ENCODE assay signal across 8 cellular contexts in the genomic region with DNA sequence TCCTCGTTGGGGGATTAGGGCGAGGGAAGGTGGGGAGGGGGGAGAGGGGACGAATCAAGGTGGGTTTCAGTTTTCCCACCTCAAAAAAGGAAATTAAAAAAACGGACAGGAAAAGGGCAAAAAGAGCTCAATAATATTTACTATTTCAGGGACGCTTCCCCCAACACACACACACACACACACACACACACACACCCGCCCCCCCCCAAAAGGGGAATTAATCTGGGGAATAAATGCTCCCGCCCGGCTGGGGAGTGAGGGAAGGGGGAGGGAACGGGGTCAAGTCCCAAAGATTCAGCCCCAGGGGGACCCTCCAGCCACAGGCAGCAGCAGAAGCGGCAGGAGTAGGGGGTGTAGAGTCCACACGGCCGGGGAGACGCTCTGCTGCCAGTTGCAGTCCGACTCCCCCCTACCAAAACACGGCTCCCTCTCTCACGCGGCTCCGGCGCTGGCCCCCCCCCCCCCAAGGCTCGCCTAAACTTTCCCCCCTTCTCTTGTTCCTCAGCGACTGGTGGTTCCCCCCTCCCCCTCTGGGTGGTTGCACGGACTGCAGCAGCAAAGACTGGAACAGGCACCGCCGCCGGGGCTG. TPM values are rescaled to one million over a fixed set of nuclear protein-coding genes. Genes with fewer than 3 reads are reported as not detected.
A peak's percentile ranks its signal among the peaks of the same experiment; 100 is the strongest.
DNase-seq lines count a peak whose midpoint lies in the region; ATAC-seq and TF ChIP-seq lines count a peak whose summit lies in the region.

No MANE protein-coding gene starts in this region.

- DNase-seq in activated T-cell treated with anti-CD3 and anti-CD28 coated beads, Interleukin-2, amount 50 U/mL, for 72 hours: no peak
- no peak for DNase-seq in activated T-cell treated with anti-CD3 and anti-CD28 coated beads for 4 hours
- DNase-seq in activated naive CD8-positive, alpha-beta T cell treated with anti-CD3 and anti-CD28 coated beads, Interleukin-2, amount 10 ng/mL, durations not matched to agents 7 days and 5 days: no peak
- DNase-seq in left lobe of liver (ENCODE audit: low spot score): no peak
- DNase-seq in HEK293T (ENCODE audit: extremely low spot score): no peak
- DNase-seq in COR-L47 (lab: John Stamatoyannopoulos, UW): no peak
- DNase-seq in stimulated activated CD4-positive, alpha-beta T cell treated with anti-CD3 and anti-CD28 coated beads, Interleukin-12 subunit alpha, Interleukin-12 subunit beta, amount 100 ng/mL, for 4 hours: no peak

- ATAC-seq in activated T-cell treated with anti-CD3 and anti-CD28 coated beads, Interleukin-2, amount 50 U/mL, for 72 hours (replicated peaks in 1 of 2): no peak
- no peak for ATAC-seq in activated naive CD8-positive, alpha-beta T cell treated with anti-CD3 and anti-CD28 coated beads, Interleukin-2, amount 10 ng/mL, durations not matched to agents 7 days and 5 days (ENCODE audit: low read depth)
- peak; percentile 1 for ATAC-seq in left lobe of liver

- POLR2A ChIA-PET in activated naive CD8-positive, alpha-beta T cell treated with anti-CD3 and anti-CD28 coated beads, Interleukin-2, amount 10 ng/mL, durations not matched to agents 7 days and 5 days (lab: Charles Lee): interaction anchor here (0.6 to 4.0 kb wide), 22 partner anchors 9 to 782 kb away, joined by 3 to 23 read pairs (median 4); partner anchors contain the start of genes COMMD1, FAM161A, PAPOLG and USP34
- POLR2A ChIA-PET in HEK293T (lab: Yijun Ruan, JAX): interaction anchor here (0.7 to 2.6 kb wide), 19 partner anchors 7 to 302 kb away, joined by 3 to 13 read pairs (median 4); partner anchors contain the start of gene USP34

- CTCF ChIA-PET in HEK293T (lab: Yijun Ruan, JAX): no interaction called here

- H3K4me3 Mint-ChIP-seq in activated T-cell treated with anti-CD3 and anti-CD28 coated beads, Interleukin-2, amount 50 U/mL, for 72 hours: peak overlapping the region; percentile 92 to 94
- H3K4me3 Mint-ChIP-seq in activated naive CD8-positive, alpha-beta T cell treated with anti-CD3 and anti-CD28 coated beads, Interleukin-2, amount 10 ng/mL, durations not matched to agents 7 days and 5 days: peak overlapping the region; percentile 100

- peaks cover 42% of the 10 kb centered on the region for H3K4me1 Mint-ChIP-seq in activated T-cell treated with anti-CD3 and anti-CD28 coated beads, Interleukin-2, amount 50 U/mL, for 72 hours (ENCODE audit: low read depth)
- peaks cover 23% of the 10 kb centered on the region for H3K4me1 Mint-ChIP-seq in activated naive CD8-positive, alpha-beta T cell treated with anti-CD3 and anti-CD28 coated beads, Interleukin-2, amount 10 ng/mL, durations not matched to agents 7 days and 5 days

- no peaks in the 10 kb centered on the region for H3K27me3 Mint-ChIP-seq in activated T-cell treated with anti-CD3 and anti-CD28 coated beads, Interleukin-2, amount 50 U/mL, for 72 hours (ENCODE audit: low read depth)
- H3K27me3 Mint-ChIP-seq in activated naive CD8-positive, alpha-beta T cell treated with anti-CD3 and anti-CD28 coated beads, Interleukin-2, amount 10 ng/mL, durations not matched to agents 7 days and 5 days: peaks cover 1% of the 10 kb centered on the region

- no peaks in the 10 kb centered on the region for H3K9me3 Mint-ChIP-seq in activated T-cell treated with anti-CD3 and anti-CD28 coated beads, Interleukin-2, amount 50 U/mL, for 72 hours
- H3K9me3 Mint-ChIP-seq in activated naive CD8-positive, alpha-beta T cell treated with anti-CD3 and anti-CD28 coated beads, Interleukin-2, amount 10 ng/mL, durations not matched to agents 7 days and 5 days: no peaks in the 10 kb centered on the region

- peak overlapping the region; percentile 96 for H3K27ac ChIP-seq in temporal lobe (ENCODE audit: low read depth, low read length)

- H3K27ac Mint-ChIP-seq in activated T-cell treated with anti-CD3 and anti-CD28 coated beads, Interleukin-2, amount 50 U/mL, for 72 hours: peak overlapping the region; percentile 97
- H3K27ac Mint-ChIP-seq in activated naive CD8-positive, alpha-beta T cell treated with anti-CD3 and anti-CD28 coated beads, Interleukin-2, amount 10 ng/mL, durations not matched to agents 7 days and 5 days: peak overlapping the region; percentile 100

- H3K36me3 Mint-ChIP-seq in activated T-cell treated with anti-CD3 and anti-CD28 coated beads, Interleukin-2, amount 50 U/mL, for 72 hours (ENCODE audit: insufficient read depth in 2 of 2): peaks cover 9 to 12% of the 10 kb centered on the region in 2 donors
- peaks cover 14% of the 10 kb centered on the region for H3K36me3 Mint-ChIP-seq in activated naive CD8-positive, alpha-beta T cell treated with anti-CD3 and anti-CD28 coated beads, Interleukin-2, amount 10 ng/mL, durations not matched to agents 7 days and 5 days

TF ChIP-seq in HEK293T, 16 proteins besides CTCF, POLR2A, EP300 and RAD21:
- no peak for TF ChIP-seq FOXK2 (IDR thresholded peaks at IDR 0.05)
- no peak for TF ChIP-seq ARNT (IDR thresholded peaks at IDR 0.05)

RNA-seq across cellular contexts. Expression of gene XPO1, which starts 0.5 kb away (rescaled TPM):
- 100 to 1,000 TPM; 130 to 161 TPM for total RNA-seq in activated T-cell treated with anti-CD3 and anti-CD28 coated beads, Interleukin-2, amount 50 U/mL, for 72 hours
- total RNA-seq in activated naive CD8-positive, alpha-beta T cell treated with anti-CD3 and anti-CD28 coated beads, Interleukin-2, amount 10 ng/mL, durations not matched to agents 7 days and 5 days: 100 to 1,000 TPM; 197 to 208 TPM
- total RNA-seq in left lobe of liver (34.0 TPM), temporal lobe (550 TPM)
